ENCODE assay signal across 17 cellular contexts in genomic region chr7:80287400-80288174, GRCh38.
DNase-seq lines count a peak whose midpoint lies in the region; ATAC-seq and TF ChIP-seq lines count a peak whose summit lies in the region.
"Had no signal": no experiment of that assay in that cellular context is flagged by ENCODE, and none has a peak within 500 bp of the region (broad histone marks: within the 10 kb centered on the region; RNA-seq: fewer than 3 reads in every experiment).

No MANE protein-coding gene starts in this region.

- no peaks in the 10 kb centered on the region for H3F3A ChIP-seq in Loucy (ENCODE audit: low read depth)

- no peak overlapping the region for H3K4me2 ChIP-seq in Loucy (ENCODE audit: low read depth, low read length, poor library complexity, severe bottlenecking)
- no peak overlapping the region for H3K4me2 ChIP-seq in mesendoderm (ENCODE audit: low read length)

- no peak for TF ChIP-seq CTCF in Loucy (conservative IDR thresholded peaks at IDR 0.05; ENCODE audit: low read length)
- TF ChIP-seq CTCF in dorsolateral prefrontal cortex (IDR thresholded peaks at IDR 0.05 in 54 of 56, conservative IDR thresholded peaks at IDR 0.05 in 2 of 56; ENCODE audit: low read depth in 1 of 56, partially characterized antibody in 56 of 56) = no peak

- no peak overlapping the region for H3K9ac ChIP-seq in Loucy (ENCODE audit: low read depth, low read length, poor library complexity, severe bottlenecking)
- no peak overlapping the region for H3K9ac ChIP-seq in mesendoderm (ENCODE audit: low read length)
- no peak overlapping the region for H3K9ac ChIP-seq in subcutaneous abdominal adipose tissue (ENCODE audit: low read length in 5 of 5)

- H3K56ac ChIP-seq in mesendoderm (ENCODE audit: low read length) = no peak overlapping the region

- H3K4me3 ChIP-seq in Loucy (ENCODE audit: low read length, poor library complexity, severe bottlenecking) = no peak overlapping the region
- no peak overlapping the region for H3K4me3 ChIP-seq in mesendoderm (ENCODE audit: low read length)
- H3K4me3 ChIP-seq in subcutaneous abdominal adipose tissue (ENCODE audit: low read depth in 1 of 5, low read length in 5 of 5) = peak overlapping the region in 3 of 5 donors; percentile 2 to 41 (median 3)
- H3K4me3 ChIP-seq in dorsolateral prefrontal cortex = no peak overlapping the region
- H3K4me3 ChIP-seq: HAP-1, SK-N-MC had no signal

- H3K4ac ChIP-seq in mesendoderm (ENCODE audit: low read depth, low read length) = no peak overlapping the region

- no peak overlapping the region for H4K8ac ChIP-seq in mesendoderm (ENCODE audit: low read depth, low read length)

- no peaks in the 10 kb centered on the region for H3K79me1 ChIP-seq in mesendoderm (ENCODE audit: low read length)

- no peaks in the 10 kb centered on the region for H3K9me3 ChIP-seq in Loucy (ENCODE audit: insufficient read depth, low read depth, low read length)
- H3K9me3 ChIP-seq in subcutaneous abdominal adipose tissue (ENCODE audit: control insufficient read depth in 5 of 5, low read length in 5 of 5) = peaks cover 0 to 23% (median 8%) of the 10 kb centered on the region in 5 donors
- H3K9me3 ChIP-seq: Caco-2, HAP-1 had no signal

- no CpG with 5 or more reads among the region's 2 CpGs for WGBS in mesendoderm (ENCODE audit: extremely low coverage, insufficient coverage, low lambda C conversion rate)

- no peak overlapping the region for H2BK120ac ChIP-seq in mesendoderm (ENCODE audit: low read depth, low read length)

- H3K27me3 ChIP-seq in Loucy (ENCODE audit: insufficient read depth, low read length, poor library complexity, severe bottlenecking) = no peaks in the 10 kb centered on the region
- H3K27me3 ChIP-seq in mesendoderm (ENCODE audit: insufficient read depth, low read length, poor library complexity) = no peaks in the 10 kb centered on the region
- no peaks in the 10 kb centered on the region for H3K27me3 ChIP-seq in subcutaneous abdominal adipose tissue (ENCODE audit: control insufficient read depth in 5 of 5, insufficient read depth in 4 of 5, low read length in 5 of 5)
- H3K27me3 ChIP-seq in dorsolateral prefrontal cortex = no peaks in the 10 kb centered on the region

- peaks cover 13% of the 10 kb centered on the region for H3K4me1 ChIP-seq in Loucy (ENCODE audit: insufficient read depth, low read length, poor library complexity, severe bottlenecking)
- H3K4me1 ChIP-seq in mesendoderm (ENCODE audit: control insufficient read depth, low read depth, low read length) = no peaks in the 10 kb centered on the region
- peaks cover 0 to 24% (median 17%) of the 10 kb centered on the region in 5 donors for H3K4me1 ChIP-seq in subcutaneous abdominal adipose tissue (ENCODE audit: control insufficient read depth in 5 of 5, insufficient read depth in 5 of 5, low read length in 5 of 5)
- H3K4me1 ChIP-seq: Caco-2, HAP-1 had no signal

- H2BK5ac ChIP-seq in mesendoderm (ENCODE audit: low read length) = no peak overlapping the region

- 0 out of 2 replicates have a peak overlapping the region, but pooled peaks have one; percentile 5 for H2AFZ ChIP-seq in Loucy (ENCODE audit: low read length)

- H3K18ac ChIP-seq in mesendoderm (ENCODE audit: low read length) = no peak overlapping the region

- ATAC-seq in HG02973 (IDR thresholded peaks at IDR 0.05; ENCODE audit: unreplicated experiment) = no peak
- ATAC-seq: Panc1, Right ventricle myocardium inferior had no signal

- no peak overlapping the region for H2BK15ac ChIP-seq in mesendoderm (replicated peaks; ENCODE audit: low read depth)

- no peak overlapping the region for H3K23ac ChIP-seq in mesendoderm (ENCODE audit: low read length)

- H2AK5ac ChIP-seq in mesendoderm (ENCODE audit: low read length) = no peak overlapping the region

- DNase-seq in UCSD-AML1 (lab: John Stamatoyannopoulos, UW; ENCODE audit: unreplicated experiment) (peak; percentile 9), mesendoderm (peak; percentile 11), DMS79 treated with DMSO at 0.1 percent for 48 hours (lab: John Stamatoyannopoulos, UW) (no peak), retina (no peak), dorsolateral prefrontal cortex (no peak)
- DNase-seq: Caco-2; CD4-positive, CD25-positive, alpha-beta regulatory T cell; DMS53; NCI-H2081; NCI-H524 had no signal

- no peaks in the 10 kb centered on the region for H3K9me2 ChIP-seq in Loucy (replicated peaks; ENCODE audit: low read depth, low read length)

- H3K79me2 ChIP-seq in Loucy (ENCODE audit: insufficient read depth, low read length) (no peaks in the 10 kb centered on the region), mesendoderm (ENCODE audit: control insufficient read depth, insufficient read depth, low read length) (no peaks in the 10 kb centered on the region)

- intact Hi-C loops in dorsolateral prefrontal cortex (cut with DNase I) = loop anchor here in 1 of 2 donors (2.0 to 10.0 kb wide), 4 partner anchors 100 to 229 kb away; partner anchors contain the start of gene GNAI1

- H3K36me3 ChIP-seq in Loucy (ENCODE audit: insufficient read depth, low read length) (no peaks in the 10 kb centered on the region), mesendoderm (ENCODE audit: control insufficient read depth, insufficient read depth, low read length) (no peaks in the 10 kb centered on the region), subcutaneous abdominal adipose tissue (ENCODE audit: control insufficient read depth in 5 of 5, insufficient read depth in 5 of 5, low read length in 5 of 5) (no peaks in the 10 kb centered on the region)
- H3K36me3 ChIP-seq: HAP-1 had no signal

- H4K5ac ChIP-seq in mesendoderm (ENCODE audit: low read length) = no peak overlapping the region

- no peaks in the 10 kb centered on the region for H4K20me1 ChIP-seq in Loucy (ENCODE audit: insufficient read depth, low read length, poor library complexity, severe bottlenecking)

- H3K27ac ChIP-seq in mesendoderm (ENCODE audit: low read depth, low read length) (no peak overlapping the region), subcutaneous abdominal adipose tissue (ENCODE audit: low read depth, low read length) (peak overlapping the region; percentile 2), dorsolateral prefrontal cortex (peak overlapping the region in 13 of 59 donors; percentile 3 to 46 (median 21))
- H3K27ac ChIP-seq: SK-N-MC had no signal

Comparison
In these comparisons a context has a peak if more than half of its experiments do, and no peak if none do; other contexts are left out.
1. H3K4me3 ChIP-seq: peak in subcutaneous abdominal adipose tissue (3 of 5); none in Loucy (single experiment), mesendoderm (single experiment) and dorsolateral prefrontal cortex (0 of 59).
2. DNase-seq: peak in UCSD-AML1 (single experiment) and mesendoderm (single experiment); none in DMS79 treated with DMSO at 0.1 percent for 48 hours (single experiment), retina (single experiment) and dorsolateral prefrontal cortex (0 of 10).